In the genomic region with DNA sequence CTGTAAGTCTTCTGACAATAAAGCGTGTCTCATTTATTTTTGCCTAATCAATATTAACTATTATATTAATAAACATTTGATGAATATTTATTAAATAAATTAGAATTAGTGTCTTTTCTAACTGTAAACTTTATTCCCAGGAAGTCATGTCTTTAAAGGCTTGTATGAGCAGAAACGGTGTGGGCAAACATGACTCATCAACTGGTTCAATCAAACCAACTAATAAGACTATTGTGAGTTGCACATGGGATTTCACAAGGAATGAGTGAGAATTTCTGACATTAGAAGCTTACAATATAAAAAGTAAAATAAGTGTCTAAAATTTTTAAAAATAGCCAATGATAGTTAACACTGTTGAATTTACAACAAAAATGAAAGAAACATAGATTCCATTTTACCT, we compare ENCODE assay signal across 27 cellular contexts.
"Had no signal": no experiment of that assay in that cellular context is flagged by ENCODE, and none has a peak within 500 bp of the region (broad histone marks: within the 10 kb centered on the region; RNA-seq: fewer than 3 reads in every experiment).

No MANE protein-coding gene starts in this region.

- H3K27me3 ChIP-seq: adrenal gland, ascending aorta, heart left ventricle, neutrophil, right lobe of liver, stomach, suprapubic skin, tibial nerve had no signal

- H3K27ac ChIP-seq: adrenal gland, ascending aorta, coronary artery, heart left ventricle, neutrophil, parathyroid adenoma, right lobe of liver, skin epidermis, stomach, suprapubic skin, tibial nerve had no signal

- DNase-seq: activated CD4-positive, alpha-beta T cell treated with anti-CD3 and anti-CD28 coated beads, Interleukin-2, amount 50 U/mL, for 4 hours; activated CD8-positive, alpha-beta memory T cell treated with anti-CD3 and anti-CD28 coated beads for 24 hours; activated CD8-positive, alpha-beta memory T cell treated with anti-CD3 and anti-CD28 coated beads, Interleukin-2, amount 50 U/mL, for 48 hours; activated naive CD4-positive, alpha-beta T cell; activated T-cell treated with anti-CD3 and anti-CD28 coated beads, Interleukin-2, amount 50 U/mL, for 4 hours; adrenal gland; cerebellar nuclear complex; endodermal cell; heart left ventricle; islet precursor cell; left cardiac atrium; right lobe of liver; stimulated activated CD4-positive, alpha-beta T cell treated with anti-CD3 and anti-CD28 coated beads, Interleukin-1b, Interleukin-23, amount 100 ng/mL, for 48 hours; stomach; T-helper 9 cell had no signal

- H3K4me1 Mint-ChIP-seq: memory B cell; stimulated activated memory B cell treated with anti-CD40 and anti-IgM and Interleukin-4, amounts not matched to agents 10 μg/mL and 1 μg/mL and 100 μg/mL, for 72 hours had no signal

- H3K27ac Mint-ChIP-seq: activated naive CD8-positive, alpha-beta T cell; activated T-helper 2 cell treated with anti-CD3 and anti-CD28 coated beads, Interferon-gamma antibody, Interleukin-2, Interleukin-4, amounts not matched to agents 10 μg/mL and 5 μg/mL and 100 μg/mL, durations not matched to agents 14 hours and 24 hours and 36 hours; endodermal cell; memory B cell; natural killer cell treated with Interleukin-12 subunit alpha and Interleukin-12 subunit beta and Interleukin-15 and Interleukin-18, amount 100 ng/mL, for 72 hours; stimulated activated memory B cell treated with anti-CD40 and anti-IgM and Interleukin-4, amounts not matched to agents 10 μg/mL and 1 μg/mL and 100 μg/mL, for 72 hours had no signal

- H3K36me3 Mint-ChIP-seq: activated naive CD8-positive, alpha-beta T cell; memory B cell; natural killer cell treated with Interleukin-12 subunit alpha and Interleukin-12 subunit beta and Interleukin-15 and Interleukin-18, amount 100 ng/mL, for 72 hours; stimulated activated memory B cell treated with anti-CD40 and anti-IgM and Interleukin-4, amounts not matched to agents 10 μg/mL and 1 μg/mL and 100 μg/mL, for 72 hours had no signal

- H3K36me3 ChIP-seq: adrenal gland, ascending aorta, heart left ventricle, neutrophil, right lobe of liver, stomach, suprapubic skin, tibial nerve had no signal

- H3K9me3 Mint-ChIP-seq: activated T-cell treated with anti-CD3 and anti-CD28 coated beads, Interleukin-2, amount 50 U/mL, for 4 hours; activated T-helper 2 cell treated with anti-CD3 and anti-CD28 coated beads, Interferon-gamma antibody, Interleukin-2, Interleukin-4, amounts not matched to agents 10 μg/mL and 5 μg/mL and 100 μg/mL, durations not matched to agents 14 hours and 24 hours and 36 hours; endodermal cell; natural killer cell treated with Interleukin-12 subunit alpha and Interleukin-12 subunit beta and Interleukin-15 and Interleukin-18, amount 100 ng/mL, for 72 hours; stimulated activated memory B cell treated with anti-CD40 and anti-IgM and Interleukin-4, amounts not matched to agents 10 μg/mL and 1 μg/mL and 100 μg/mL, for 72 hours had no signal

- H3K27me3 Mint-ChIP-seq: activated naive CD8-positive, alpha-beta T cell; stimulated activated memory B cell treated with anti-CD40 and anti-IgM and Interleukin-4, amounts not matched to agents 10 μg/mL and 1 μg/mL and 100 μg/mL, for 72 hours had no signal

- H3K4me1 ChIP-seq: adrenal gland, ascending aorta, heart left ventricle, parathyroid adenoma, right lobe of liver, stomach, suprapubic skin, tibial nerve had no signal

- H3K9me3 ChIP-seq: adrenal gland, ascending aorta, heart left ventricle, neutrophil, right lobe of liver, stomach, suprapubic skin, tibial nerve had no signal

- H3K4me3 ChIP-seq: adrenal gland, ascending aorta, coronary artery, heart left ventricle, right lobe of liver, skin epidermis, stomach, suprapubic skin, tibial nerve had no signal

- H3K4me3 Mint-ChIP-seq: activated naive CD8-positive, alpha-beta T cell; activated T-cell treated with anti-CD3 and anti-CD28 coated beads, Interleukin-2, amount 50 U/mL, for 4 hours; endodermal cell; memory B cell; natural killer cell treated with Interleukin-12 subunit alpha and Interleukin-12 subunit beta and Interleukin-15 and Interleukin-18, amount 100 ng/mL, for 72 hours; stimulated activated memory B cell treated with anti-CD40 and anti-IgM and Interleukin-4, amounts not matched to agents 10 μg/mL and 1 μg/mL and 100 μg/mL, for 72 hours had no signal

- ATAC-seq: activated T-cell treated with anti-CD3 and anti-CD28 coated beads, Interleukin-2, amount 50 U/mL, for 4 hours; heart left ventricle; left cardiac atrium; natural killer cell treated with Interleukin-12 subunit alpha and Interleukin-12 subunit beta and Interleukin-15 and Interleukin-18, amount 100 ng/mL, for 72 hours; right lobe of liver; stimulated activated memory B cell treated with anti-CD40 and anti-IgM and Interleukin-4, amounts not matched to agents 10 μg/mL and 1 μg/mL and 100 μg/mL, for 72 hours had no signal
